In the genomic region with DNA sequence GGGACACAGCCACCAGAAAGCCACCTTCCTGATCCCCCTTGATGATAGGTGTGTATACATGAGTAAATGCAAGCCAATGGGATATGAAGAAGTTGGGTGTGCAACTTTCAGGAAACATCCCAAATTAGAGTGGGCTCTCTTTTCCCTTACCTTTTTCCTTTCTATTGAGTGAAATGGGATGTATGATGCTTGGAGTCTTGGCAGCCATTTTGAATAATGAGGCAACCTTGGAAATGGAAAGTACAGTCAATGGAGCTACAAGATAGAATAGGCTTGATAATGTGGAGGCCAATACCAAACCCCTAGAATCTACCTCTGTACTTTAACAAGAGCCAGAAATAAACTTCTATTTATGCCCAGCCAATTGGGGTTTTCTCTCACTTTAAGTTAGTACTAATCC, we compare ENCODE assay signal across 17 cellular contexts.
"Had no signal": no experiment of that assay in that cellular context is flagged by ENCODE, and none has a peak within 500 bp of the region (broad histone marks: within the 10 kb centered on the region; RNA-seq: fewer than 3 reads in every experiment).

No MANE protein-coding gene starts in this region.

- H3K27me3 Mint-ChIP-seq: brain; central memory CD8-positive, alpha-beta T cell; T-cell had no signal

- H3K27ac ChIP-seq: coronary artery, pancreas, sigmoid colon, thyroid gland had no signal

- FAIRE-seq: pancreas had no signal

- H3K36me3 Mint-ChIP-seq: brain, T-cell had no signal

- H3K9me3 ChIP-seq: pancreas, sigmoid colon, thyroid gland had no signal

- H3K9me3 Mint-ChIP-seq: central memory CD8-positive, alpha-beta T cell; T-cell had no signal

- H3K4me3 Mint-ChIP-seq: brain; central memory CD8-positive, alpha-beta T cell; T-cell had no signal

- H3K4me1 ChIP-seq: pancreas, sigmoid colon, thyroid gland had no signal

- H3K4me1 Mint-ChIP-seq: brain; central memory CD8-positive, alpha-beta T cell had no signal

- DNase-seq: activated CD4-positive, alpha-beta T cell treated with anti-CD3 and anti-CD28 coated beads, Interleukin-2, amount 50 U/mL, for 1 hour; activated CD8-positive, alpha-beta memory T cell treated with anti-CD3 and anti-CD28 coated beads for 24 hours; activated effector memory CD4-positive, alpha-beta T cell treated with Interleukin-2 at 50 U/mL for 16 hours; amygdala; effector CD4-positive, alpha-beta T cell; head of caudate nucleus; pancreas; sigmoid colon; stimulated activated CD4-positive, alpha-beta T cell treated with anti-CD3 and anti-CD28 coated beads, Interleukin-1b, Interleukin-23, amount 100 ng/mL, for 48 hours; T-cell; T1000; thyroid gland had no signal

- H3K27ac Mint-ChIP-seq: brain, T-cell had no signal

- ATAC-seq: activated CD4-positive, CD25-positive, alpha-beta regulatory T cell treated with anti-CD3 and anti-CD28 coated beads, Interleukin-2, amount 50 U/mL, for 24 hours; pancreas; T-cell had no signal

- H3K36me3 ChIP-seq: pancreas, sigmoid colon, thyroid gland had no signal

- H3K4me3 ChIP-seq: coronary artery, lung, pancreas, sigmoid colon, thyroid gland had no signal

- H3K27me3 ChIP-seq: pancreas, sigmoid colon, thyroid gland had no signal
